17 cellular contexts compared by ENCODE assay signal in the genomic region with DNA sequence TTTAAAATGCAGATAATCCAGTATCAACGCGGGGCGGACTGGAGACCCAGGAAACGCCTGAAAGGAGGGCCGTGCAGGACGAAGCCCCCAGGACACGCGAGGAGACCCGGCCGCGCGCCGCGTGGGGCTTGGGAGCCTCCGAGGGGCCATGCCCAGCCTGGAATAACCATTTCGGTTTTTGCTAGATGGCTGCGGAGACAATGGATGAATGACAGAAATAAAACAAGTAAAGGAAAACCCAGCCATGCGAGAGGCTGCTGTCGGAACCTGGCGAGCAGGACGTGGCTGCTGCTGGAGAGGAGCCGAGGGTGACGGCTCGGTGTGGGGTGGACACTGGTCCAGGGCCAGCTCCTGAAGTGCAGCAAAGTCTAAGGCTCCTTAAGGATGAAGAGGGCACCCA.
A peak's percentile ranks its signal among the peaks of the same experiment; 100 is the strongest.
DNase-seq lines count a peak whose midpoint lies in the region; ATAC-seq and TF ChIP-seq lines count a peak whose summit lies in the region.
"Had no signal": no experiment of that assay in that cellular context is flagged by ENCODE, and none has a peak within 500 bp of the region (broad histone marks: within the 10 kb centered on the region; RNA-seq: fewer than 3 reads in every experiment).

No MANE protein-coding gene starts in this region.

- TF ChIP-seq CTCF in GM23338 (conservative IDR thresholded peaks at IDR 0.05; ENCODE audit: low read depth in 2 of 2) (no peak), neural progenitor cell (IDR thresholded peaks at IDR 0.05) (no peak)

- H3K9me2 ChIP-seq in GM23338 (ENCODE audit: insufficient read depth), result no peaks in the 10 kb centered on the region

- no peak overlapping the region for H3K27ac ChIP-seq in GM23338 (ENCODE audit: low read depth)
- H3K27ac ChIP-seq in neural progenitor cell, result no peak overlapping the region
- H3K27ac ChIP-seq: 22Rv1; A549; BLaER1 treated with 17β-estradiol and CSF1 and Interleukin-3, amounts not matched to agents 10 nM and 100 nM; C4-2B had no signal

- H3F3A ChIP-seq in GM23338 (replicated peaks; ENCODE audit: low read depth) (no peaks in the 10 kb centered on the region), neural progenitor cell (ENCODE audit: low read depth) (no peaks in the 10 kb centered on the region)

- no peaks in the 10 kb centered on the region for H3K36me3 Mint-ChIP-seq in activated CD4-positive, alpha-beta T cell treated with anti-CD3 and anti-CD28 coated beads, Interleukin-2, amount 10 ng/mL, durations not matched to agents 24 days and 14 days (ENCODE audit: low read depth)
- no peaks in the 10 kb centered on the region for H3K36me3 Mint-ChIP-seq in GM23338 (ENCODE audit: low read depth)
- no peaks in the 10 kb centered on the region for H3K36me3 Mint-ChIP-seq in neural progenitor cell
- H3K36me3 Mint-ChIP-seq: CD8-positive, alpha-beta T cell had no signal

- no peaks in the 10 kb centered on the region for H3K9me3 ChIP-seq in neural progenitor cell (ENCODE audit: low read depth)
- H3K9me3 ChIP-seq: A549, Caco-2 had no signal

- H4K20me1 ChIP-seq in GM23338 (replicated peaks; ENCODE audit: insufficient read depth) (no peaks in the 10 kb centered on the region), neural progenitor cell (ENCODE audit: low read depth) (no peaks in the 10 kb centered on the region)
- H4K20me1 ChIP-seq: BLaER1 treated with 17β-estradiol and CSF1 and Interleukin-3, amounts not matched to agents 10 nM and 100 nM had no signal

- H3K9ac ChIP-seq in neural progenitor cell, result no peak overlapping the region
- H3K9ac ChIP-seq: BLaER1 treated with 17β-estradiol and CSF1 and Interleukin-3, amounts not matched to agents 10 nM and 100 nM had no signal

- H3K4me1 Mint-ChIP-seq in activated CD4-positive, alpha-beta T cell treated with anti-CD3 and anti-CD28 coated beads, Interleukin-2, amount 10 ng/mL, durations not matched to agents 24 days and 14 days, result no peaks in the 10 kb centered on the region
- H3K4me1 Mint-ChIP-seq in GM23338 (peaks cover 6% of the 10 kb centered on the region), neural progenitor cell (peaks cover 4% of the 10 kb centered on the region)
- H3K4me1 Mint-ChIP-seq: B cell had no signal

- H3K27ac Mint-ChIP-seq in activated CD4-positive, alpha-beta T cell treated with anti-CD3 and anti-CD28 coated beads, Interleukin-2, amount 10 ng/mL, durations not matched to agents 24 days and 14 days, result no peak overlapping the region
- H3K27ac Mint-ChIP-seq in GM23338, result no peak overlapping the region
- no peak overlapping the region for H3K27ac Mint-ChIP-seq in neural progenitor cell
- H3K27ac Mint-ChIP-seq: B cell; CD4-positive, alpha-beta T cell; CD8-positive, alpha-beta T cell had no signal

- H3K36me3 ChIP-seq in GM23338 (ENCODE audit: insufficient read depth), result no peaks in the 10 kb centered on the region
- no peaks in the 10 kb centered on the region for H3K36me3 ChIP-seq in neural progenitor cell
- H3K36me3 ChIP-seq: BLaER1 treated with 17β-estradiol and CSF1 and Interleukin-3, amounts not matched to agents 10 nM and 100 nM had no signal

- H2AFZ ChIP-seq in GM23338 (peak overlapping the region; percentile 75), neural progenitor cell (replicated peaks) (peak overlapping the region; percentile 42)

- DNase-seq in activated CD4-positive, alpha-beta T cell treated with anti-CD3 and anti-CD28 coated beads, Interleukin-2, amount 10 ng/mL, durations not matched to agents 24 days and 14 days, result peak; percentile 45
- no peak for DNase-seq in activated CD4-positive, alpha-beta T cell treated with anti-CD3 and anti-CD28 coated beads for 48 hours
- no peak for DNase-seq in GM23338 (ENCODE audit: low spot score)
- DNase-seq in neural progenitor cell (ENCODE audit: low spot score), result no peak
- DNase-seq: AML-193; Caco-2; Calu3; CD4-positive, alpha-beta T cell; CD8-positive, alpha-beta T cell; DMS79 treated with DMSO at 0.1 percent for 48 hours; GF-D8 had no signal

- H3K9me3 Mint-ChIP-seq in activated CD4-positive, alpha-beta T cell treated with anti-CD3 and anti-CD28 coated beads, Interleukin-2, amount 10 ng/mL, durations not matched to agents 24 days and 14 days, result no peaks in the 10 kb centered on the region
- H3K9me3 Mint-ChIP-seq in GM23338 (no peaks in the 10 kb centered on the region), neural progenitor cell (no peaks in the 10 kb centered on the region)
- H3K9me3 Mint-ChIP-seq: CD4-positive, alpha-beta T cell; CD8-positive, alpha-beta T cell had no signal

- ATAC-seq in GM23338 (no peak), GM18519 (IDR thresholded peaks at IDR 0.05; ENCODE audit: low FRiP score, unreplicated experiment) (no peak)
- ATAC-seq: A549; CD8-positive, alpha-beta T cell had no signal

- H3K79me2 ChIP-seq in GM23338 (replicated peaks; ENCODE audit: insufficient read depth) (no peaks in the 10 kb centered on the region), neural progenitor cell (ENCODE audit: low read depth) (no peaks in the 10 kb centered on the region)

- H3K27me3 Mint-ChIP-seq in activated CD4-positive, alpha-beta T cell treated with anti-CD3 and anti-CD28 coated beads, Interleukin-2, amount 10 ng/mL, durations not matched to agents 24 days and 14 days, result peaks cover 2% of the 10 kb centered on the region
- peaks cover 4% of the 10 kb centered on the region for H3K27me3 Mint-ChIP-seq in GM23338 (ENCODE audit: insufficient read depth, low read depth, poor library complexity)
- H3K27me3 Mint-ChIP-seq in neural progenitor cell (ENCODE audit: insufficient read depth, low read depth), result no peaks in the 10 kb centered on the region
- H3K27me3 Mint-ChIP-seq: CD4-positive, alpha-beta T cell had no signal

- H3K27me3 ChIP-seq in GM23338 (ENCODE audit: insufficient read depth) (no peaks in the 10 kb centered on the region), neural progenitor cell (no peaks in the 10 kb centered on the region)
- H3K27me3 ChIP-seq: BLaER1 treated with 17β-estradiol and CSF1 and Interleukin-3, amounts not matched to agents 10 nM and 100 nM had no signal

- H3K4me3 ChIP-seq in GM23338 (no peak overlapping the region), neural progenitor cell (no peak overlapping the region)
- H3K4me3 ChIP-seq: A549; BLaER1 treated with 17β-estradiol and CSF1 and Interleukin-3, amounts not matched to agents 10 nM and 100 nM had no signal

- intact Hi-C loops in activated CD4-positive, alpha-beta T cell treated with anti-CD3 and anti-CD28 coated beads, Interleukin-2, amount 10 ng/mL, durations not matched to agents 24 days and 14 days (cut with micrococcal nuclease), result no loop called here

- H3K4me1 ChIP-seq in GM23338 (ENCODE audit: insufficient read depth), result no peaks in the 10 kb centered on the region; the same call in 1 of the 2 replicates
- no peaks in the 10 kb centered on the region for H3K4me1 ChIP-seq in neural progenitor cell
- H3K4me1 ChIP-seq: A549; BLaER1 treated with 17β-estradiol and CSF1 and Interleukin-3, amounts not matched to agents 10 nM and 100 nM; Caco-2 had no signal

- H3K4me2 ChIP-seq in GM23338 (no peak overlapping the region), neural progenitor cell (no peak overlapping the region)
- H3K4me2 ChIP-seq: A549; BLaER1 treated with 17β-estradiol and CSF1 and Interleukin-3, amounts not matched to agents 10 nM and 100 nM had no signal

- H3K4me3 Mint-ChIP-seq in activated CD4-positive, alpha-beta T cell treated with anti-CD3 and anti-CD28 coated beads, Interleukin-2, amount 10 ng/mL, durations not matched to agents 24 days and 14 days, result no peak overlapping the region
- H3K4me3 Mint-ChIP-seq in GM23338 (no peak overlapping the region), neural progenitor cell (no peak overlapping the region)
- H3K4me3 Mint-ChIP-seq: B cell; CD4-positive, alpha-beta T cell; CD8-positive, alpha-beta T cell had no signal

TF ChIP-seq in GM23338, 12 proteins besides CTCF, POLR2A, EP300 and RAD21 (continues in another document):
- no peak for TF ChIP-seq JUNB (IDR thresholded peaks at IDR 0.05; ENCODE audit: unreplicated experiment)
- TF ChIP-seq EZH2phosphoT487 (IDR thresholded peaks at IDR 0.05; ENCODE audit: unreplicated experiment), result no peak
- TF ChIP-seq ZNF331 (CRISPR knock-in tag; IDR thresholded peaks at IDR 0.05; ENCODE audit: low read depth), result no peak
- TF ChIP-seq EZH2 (IDR thresholded peaks at IDR 0.05; ENCODE audit: low read depth, unreplicated experiment), result no peak
- TF ChIP-seq POLR2AphosphoS5 (IDR thresholded peaks at IDR 0.05; ENCODE audit: low read depth), result no peak
